ENCODE assay signal across 8 cellular contexts in genomic region chr1:37513795-37514349, GRCh38. TPM values are rescaled to one million over a fixed set of nuclear protein-coding genes. Genes with fewer than 3 reads are reported as not detected.
DNase-seq lines count a peak whose midpoint lies in the region; TF ChIP-seq lines count a peak whose summit lies in the region.

No MANE protein-coding gene starts in this region.

- no peaks in the 10 kb centered on the region for H3K9me3 Mint-ChIP-seq in immature natural killer cell

- H3K4me3 ChIP-seq in HUES64 (ENCODE audit: low read length) (peak overlapping the region; percentile 89), astrocyte of the spinal cord (ENCODE audit: low read depth, low read length) (peak overlapping the region; percentile 69)

- 4% methylated on average over 25 of the region's 26 CpGs for WGBS in HUES64

- peaks cover 0 to 15% (median 3%) of the 10 kb centered on the region in 3 donors for H3K36me3 Mint-ChIP-seq in immature natural killer cell

- peaks cover 25% of the 10 kb centered on the region for H3K36me3 ChIP-seq in HUES64 (ENCODE audit: insufficient read depth, low read length)

- no peak overlapping the region for H3K9ac ChIP-seq in HUES64 (ENCODE audit: low read depth, low read length)

- H3K27me3 Mint-ChIP-seq in immature natural killer cell (ENCODE audit: low read depth in 3 of 3): peaks cover 7 to 11% (median 8%) of the 10 kb centered on the region in 3 donors

- H3K9me3 ChIP-seq in HUES64 (ENCODE audit: insufficient read depth, low read depth, low read length): no peaks in the 10 kb centered on the region

- H3K27me3 ChIP-seq in HUES64 (ENCODE audit: insufficient read depth, low read length): peaks cover 9% of the 10 kb centered on the region

- no peak overlapping the region for H3K27ac ChIP-seq in HUES64 (ENCODE audit: low read depth, low read length)

- in situ Hi-C loops in astrocyte of the spinal cord (cut with HindIII; ENCODE audit: low sequenced_read_pairs): no loop called here

- peak overlapping the region; percentile 90 to 97 (median 93) for H3K4me3 Mint-ChIP-seq in immature natural killer cell

- H3K27ac Mint-ChIP-seq in immature natural killer cell: peak overlapping the region; percentile 66 to 96 (median 90)

- H3K4me1 Mint-ChIP-seq in immature natural killer cell: peaks cover 40 to 52% of the 10 kb centered on the region in 2 donors

- peaks cover 13% of the 10 kb centered on the region for H3K4me1 ChIP-seq in HUES64 (ENCODE audit: insufficient read depth, low read length)

- TF ChIP-seq CTCF in astrocyte of the spinal cord (IDR thresholded peaks at IDR 0.05; ENCODE audit: low read depth, low read length): no peak

- DNase-seq in NK-92 treated with Interleukin-12 subunit alpha and Interleukin-12 subunit beta, amount 100 ng/mL, for 24 hours (lab: John Stamatoyannopoulos, UW): peak; percentile 45
- DNase-seq in NK-92 (lab: John Stamatoyannopoulos, UW; ENCODE audit: unreplicated experiment) (no peak), T follicular helper cell (ENCODE audit: low read depth) (peak; percentile 15), astrocyte of the spinal cord (ENCODE audit: low read depth, low spot score) (no peak), immature natural killer cell (peak; percentile 40 to 46 (median 43)), NCI-H1694 (lab: John Stamatoyannopoulos, UW) (no peak)
- DNase-seq in stimulated activated CD4-positive, alpha-beta T cell treated with anti-CD3 and anti-CD28 coated beads, Interleukin-12 subunit alpha, Interleukin-12 subunit beta, amount 100 ng/mL, for 48 hours (ENCODE audit: low read depth in 2 of 3, low spot score in 1 of 3): peak; percentile 46 to 53 (median 48)

RNA-seq across cellular contexts. Expression of gene MEAF6, which starts 0.7 kb away (rescaled TPM):
- polyA plus RNA-seq in HUES64 (2013, experiment 1 of 2): 42.9 TPM
- 45.3 TPM for polyA plus RNA-seq in HUES64 (2013, experiment 2 of 2)
- 100 to 1,000 TPM; 147 to 185 (median 181) TPM for polyA plus RNA-seq in immature natural killer cell

RNA-seq across cellular contexts. Expression of gene ZC3H12A, which starts 39.5 kb away (rescaled TPM):
- 3.3 TPM for polyA plus RNA-seq in HUES64 (2013, experiment 1 of 2)
- polyA plus RNA-seq in HUES64 (2013, experiment 2 of 2): 4.9 TPM
- 10 to 100 TPM in 2 of 3 donors, 1 to 10 TPM in 1; 9.6 to 14.6 (median 13.1) TPM for polyA plus RNA-seq in immature natural killer cell

RNA-seq across cellular contexts. Expression of gene SNIP1, which starts 40.2 kb away (rescaled TPM):
- 7.8 TPM for polyA plus RNA-seq in HUES64 (2013, experiment 1 of 2)
- 7.9 TPM for polyA plus RNA-seq in HUES64 (2013, experiment 2 of 2)
- 10 to 100 TPM in 1 of 3 donors, 1 to 10 TPM in 2; 2.1 to 10.8 (median 3.2) TPM for polyA plus RNA-seq in immature natural killer cell

RNA-seq across cellular contexts. Expression of gene DNALI1, which starts 42.9 kb away (rescaled TPM):
- 3.6 TPM for polyA plus RNA-seq in HUES64 (2013, experiment 1 of 2)
- 8.6 TPM for polyA plus RNA-seq in HUES64 (2013, experiment 2 of 2)
- not detected for polyA plus RNA-seq in immature natural killer cell

Comparison
In these comparisons a context has a peak if more than half of its experiments do, and no peak if none do; other contexts are left out.
1. DNase-seq: peak in NK-92 treated with Interleukin-12 subunit alpha and Interleukin-12 subunit beta, amount 100 ng/mL, for 24 hours (single experiment), T follicular helper cell (single experiment), immature natural killer cell (3 of 3) and stimulated activated CD4-positive, alpha-beta T cell treated with anti-CD3 and anti-CD28 coated beads, Interleukin-12 subunit alpha, Interleukin-12 subunit beta, amount 100 ng/mL, for 48 hours (3 of 3); none in NK-92 (single experiment), astrocyte of the spinal cord (single experiment) and NCI-H1694 (single experiment).